12 cellular contexts compared by ENCODE assay signal in genomic region chr10:70494536-70494935, GRCh38. TPM values are rescaled to one million over a fixed set of nuclear protein-coding genes. Genes with fewer than 3 reads are reported as not detected.
DNase-seq lines count a peak whose midpoint lies in the region; ATAC-seq and TF ChIP-seq lines count a peak whose summit lies in the region.
"Had no signal": no experiment of that assay in that cellular context is flagged by ENCODE, and none has a peak within 500 bp of the region (broad histone marks: within the 10 kb centered on the region; RNA-seq: fewer than 3 reads in every experiment).

No MANE protein-coding gene starts in this region.

- WGBS in upper lobe of left lung, 2 donors = 16 to 58% methylated on average over 8 of the region's 8 CpGs

- peak overlapping the region; percentile 31 for H3K9ac ChIP-seq in iPS-18a (ENCODE audit: low read length)

- no peak for TF ChIP-seq CTCF in left ventricle myocardium inferior (IDR thresholded peaks at IDR 0.05; ENCODE audit: borderline replicate concordance)
- no peak for TF ChIP-seq CTCF in RWPE2 (IDR thresholded peaks at IDR 0.05; ENCODE audit: poor library complexity, severe bottlenecking)
- no peak for TF ChIP-seq CTCF in upper lobe of left lung (IDR thresholded peaks at IDR 0.05)

- H3K4me1 ChIP-seq in left ventricle myocardium inferior = peaks cover 50% of the 10 kb centered on the region
- H3K4me1 ChIP-seq in RWPE2 (ENCODE audit: insufficient read depth, poor library complexity, severe bottlenecking) = no peaks in the 10 kb centered on the region
- peaks cover 23% of the 10 kb centered on the region for H3K4me1 ChIP-seq in iPS-18a (ENCODE audit: control insufficient read depth, low read depth, low read length)
- peaks cover 63 to 81% (median 75%) of the 10 kb centered on the region in 4 donors for H3K4me1 ChIP-seq in upper lobe of left lung
- H3K4me1 ChIP-seq: SJSA1 had no signal

- H3K4me3 ChIP-seq in left ventricle myocardium inferior = peak overlapping the region; percentile 42
- H3K4me3 ChIP-seq in RWPE2 (ENCODE audit: severe bottlenecking) = no peak overlapping the region
- H3K4me3 ChIP-seq in iPS-18a (ENCODE audit: low read length) = no peak overlapping the region
- H3K4me3 ChIP-seq in upper lobe of left lung = peak overlapping the region in 1 of 4 donors; percentile 21
- H3K4me3 ChIP-seq: SJSA1 had no signal

- TF ChIP-seq EP300 in upper lobe of left lung (IDR thresholded peaks at IDR 0.05) = no peak

- intact Hi-C loops in left ventricle myocardium inferior (cut with micrococcal nuclease) = no loop called here
- intact Hi-C loops in left cardiac atrium (cut with DNase I) = no loop called here

- no peaks in the 10 kb centered on the region for H3K9me3 ChIP-seq in left ventricle myocardium inferior (replicated peaks)
- H3K9me3 ChIP-seq in RWPE2 (ENCODE audit: severe bottlenecking) = no peaks in the 10 kb centered on the region
- H3K9me3 ChIP-seq in iPS-18a (ENCODE audit: control insufficient read depth, low read depth, low read length) = no peaks in the 10 kb centered on the region
- H3K9me3 ChIP-seq in upper lobe of left lung = no peaks in the 10 kb centered on the region
- H3K9me3 ChIP-seq: neutrophil, SJSA1 had no signal

- TF ChIP-seq POLR2A in upper lobe of left lung (IDR thresholded peaks at IDR 0.05) = no peak

- H3K27ac ChIP-seq in left ventricle myocardium inferior (replicated peaks) = peak overlapping the region; percentile 69
- H3K27ac ChIP-seq in RWPE2 (ENCODE audit: poor library complexity, severe bottlenecking) = no peak overlapping the region
- no peak overlapping the region for H3K27ac ChIP-seq in iPS-18a (ENCODE audit: low read length)
- peak overlapping the region; percentile 75 to 90 (median 81) for H3K27ac ChIP-seq in upper lobe of left lung
- H3K27ac ChIP-seq: neutrophil, SJSA1 had no signal

- no peaks in the 10 kb centered on the region for H3K27me3 ChIP-seq in left ventricle myocardium inferior (ENCODE audit: low read depth)
- no peaks in the 10 kb centered on the region for H3K27me3 ChIP-seq in RWPE2 (ENCODE audit: insufficient read depth, poor library complexity, severe bottlenecking)
- H3K27me3 ChIP-seq in iPS-18a (ENCODE audit: control insufficient read depth, insufficient read depth, low read length) = no peaks in the 10 kb centered on the region
- H3K27me3 ChIP-seq in upper lobe of left lung = no peaks in the 10 kb centered on the region

- H3K36me3 ChIP-seq in left ventricle myocardium inferior = no peaks in the 10 kb centered on the region
- no peaks in the 10 kb centered on the region for H3K36me3 ChIP-seq in RWPE2 (ENCODE audit: low read depth)
- H3K36me3 ChIP-seq in iPS-18a (ENCODE audit: control insufficient read depth, low read depth, low read length) = no peaks in the 10 kb centered on the region
- no peaks in the 10 kb centered on the region for H3K36me3 ChIP-seq in upper lobe of left lung
- H3K36me3 ChIP-seq: neutrophil, SJSA1 had no signal

- DNase-seq in left ventricle myocardium inferior (no peak), left cardiac atrium (no peak), RWPE2 (ENCODE audit: low spot score) (no peak), upper lobe of left lung (no peak), hypothalamus (lab: John Stamatoyannopoulos, UW) (no peak), mucosa of gallbladder (ENCODE audit: low spot score) (no peak)
- DNase-seq: CD4-positive, CD25-positive, alpha-beta regulatory T cell had no signal

- ATAC-seq in left cardiac atrium (no peak), RWPE2 (ENCODE audit: low read depth) (peak; percentile 32; the same call in 2 of the 3 replicates), upper lobe of left lung (ENCODE audit: low FRiP score in 2 of 2) (peak; percentile 7 to 25), GM19397 (IDR thresholded peaks at IDR 0.05; ENCODE audit: unreplicated experiment) (no peak)

RNA-seq across cellular contexts. Expression of gene PALD1, which starts 16.0 kb away (rescaled TPM):
- total RNA-seq in left ventricle myocardium inferior (5.1 TPM), left cardiac atrium (1 to 10 TPM; 4.4 to 8.3 TPM), upper lobe of left lung (10 to 100 TPM in 5 of 6 donors, 1 to 10 TPM in 1; 8.9 to 25.4 (median 13.4) TPM), mucosa of gallbladder (15.5 TPM)
- total RNA-seq: CD4-positive, CD25-positive, alpha-beta regulatory T cell; SJSA1 had no signal

RNA-seq across cellular contexts. Expression of gene NODAL, which starts 53.1 kb away (rescaled TPM):
- total RNA-seq in left ventricle myocardium inferior (0.16 TPM), left cardiac atrium (not detected), upper lobe of left lung (not detected), mucosa of gallbladder (0.12 TPM)
- total RNA-seq: CD4-positive, CD25-positive, alpha-beta regulatory T cell; SJSA1; subcutaneous adipose tissue had no signal

Comparison
In these comparisons a context has a peak if more than half of its experiments do, and no peak if none do; other contexts are left out.
1. H3K27ac ChIP-seq: peak in left ventricle myocardium inferior (single experiment) and upper lobe of left lung (4 of 4); none in RWPE2 (single experiment) and iPS-18a (single experiment).
2. ATAC-seq: peak in RWPE2 (single experiment) and upper lobe of left lung (2 of 2); none in left cardiac atrium (0 of 2) and GM19397 (single experiment).